Comparison of ENCODE assay signal across 26 cellular contexts in genomic region chr10:31098091-31098490, GRCh38.
DNase-seq lines count a peak whose midpoint lies in the region; ATAC-seq and TF ChIP-seq lines count a peak whose summit lies in the region.
"Had no signal": no experiment of that assay in that cellular context is flagged by ENCODE, and none has a peak within 500 bp of the region (broad histone marks: within the 10 kb centered on the region; RNA-seq: fewer than 3 reads in every experiment).

No MANE protein-coding gene starts in this region.

- WGBS in IMR-90 (ENCODE audit: extremely low coverage in 2 of 2, insufficient read length in 1 of 2), 2 experiments: no CpG with 5 or more reads among the region's 3 CpGs
- 85% methylated on average over 3 of the region's 3 CpGs for WGBS in thymus

- H3K14ac ChIP-seq in IMR-90 (replicated peaks; ENCODE audit: low read depth, low read length): peak overlapping the region; percentile 48; the same call in 1 of the 2 replicates

- H3K4me1 Mint-ChIP-seq in neural progenitor cell: peaks cover 2% of the 10 kb centered on the region
- peaks cover 27% of the 10 kb centered on the region for H3K4me1 Mint-ChIP-seq in activated CD4-positive, alpha-beta T cell treated with anti-CD3 and anti-CD28 coated beads, Interleukin-2, amount 10 ng/mL, durations not matched to agents 7 days and 5 days

- H3K23ac ChIP-seq in IMR-90 (ENCODE audit: low read depth, low read length): peak overlapping the region; percentile 18; the same call in 1 of the 2 replicates

- dilution Hi-C loops in IMR-90 (cut with HindIII; ENCODE audit: low sequenced_read_pairs, unreplicated experiment): no loop called here

- H2BK120ac ChIP-seq in IMR-90 (ENCODE audit: low read depth, low read length): peak overlapping the region; percentile 92

- peaks cover 0 to 13% of the 10 kb centered on the region in 2 experiments; a peak in 2 of 4 replicates for H3K79me1 ChIP-seq in IMR-90 (ENCODE audit: low read depth in 1 of 2, low read length in 2 of 2)

- H3K18ac ChIP-seq in IMR-90 (ENCODE audit: low read depth, low read length): peak overlapping the region; percentile 57; the same call in 1 of the 2 replicates

- no peaks in the 10 kb centered on the region for H3K79me2 ChIP-seq in neural progenitor cell (ENCODE audit: low read depth)

- peak overlapping the region; percentile 88; the same call in 2 of the 3 replicates for H2BK15ac ChIP-seq in IMR-90 (ENCODE audit: low read depth, low read length)

- H3K4me1 ChIP-seq in IMR-90 (ENCODE audit: control insufficient read depth, insufficient read depth, low read length) (peaks cover 12% of the 10 kb centered on the region), neural progenitor cell (peaks cover 33% of the 10 kb centered on the region), thymus (ENCODE audit: control insufficient read depth, insufficient read depth, low read length) (peaks cover 39% of the 10 kb centered on the region)
- H3K4me1 ChIP-seq: gastroesophageal sphincter, lower lobe of right lung, testis had no signal

- H3K36me3 ChIP-seq in IMR-90 (ENCODE audit: control insufficient read depth, insufficient read depth, low read length) (no peaks in the 10 kb centered on the region), neural progenitor cell (no peaks in the 10 kb centered on the region), thymus (ENCODE audit: control insufficient read depth, insufficient read depth) (no peaks in the 10 kb centered on the region)
- H3K36me3 ChIP-seq: gastroesophageal sphincter, lower lobe of right lung, neutrophil, WERI-Rb-1 had no signal

- H3K56ac ChIP-seq in IMR-90 (ENCODE audit: extremely low read depth, insufficient read depth, low read length): peak overlapping the region; percentile 8; the same call in 1 of the 2 replicates

- no peak overlapping the region for H2BK5ac ChIP-seq in IMR-90 (ENCODE audit: low read depth, low read length, poor library complexity, severe bottlenecking)

- no peaks in the 10 kb centered on the region for H3K27me3 ChIP-seq in IMR-90 (ENCODE audit: control insufficient read depth, insufficient read depth, low read length)
- no peaks in the 10 kb centered on the region for H3K27me3 ChIP-seq in neural progenitor cell
- no peaks in the 10 kb centered on the region for H3K27me3 ChIP-seq in thymus (ENCODE audit: control insufficient read depth, insufficient read depth)
- H3K27me3 ChIP-seq: gastroesophageal sphincter, neutrophil, testis had no signal

- H3K4me3 ChIP-seq in IMR-90 (ENCODE audit: insufficient read depth, low read depth, low read length): no peak overlapping the region
- no peak overlapping the region for H3K4me3 ChIP-seq in cardiac fibroblast (replicated peaks in 1 of 2; ENCODE audit: low read depth in 2 of 2, low read length in 2 of 2)
- no peak overlapping the region for H3K4me3 ChIP-seq in neural progenitor cell
- no peak overlapping the region for H3K4me3 ChIP-seq in thymus (ENCODE audit: low read length)
- H3K4me3 ChIP-seq: gastroesophageal sphincter, lower lobe of right lung, testis had no signal

- H3K9me1 ChIP-seq in IMR-90 (ENCODE audit: insufficient read depth, low read length): peaks cover 21% of the 10 kb centered on the region

- no peak overlapping the region for H3K27ac Mint-ChIP-seq in neural progenitor cell
- no peak overlapping the region for H3K27ac Mint-ChIP-seq in activated CD4-positive, alpha-beta T cell treated with anti-CD3 and anti-CD28 coated beads, Interleukin-2, amount 10 ng/mL, durations not matched to agents 7 days and 5 days
- H3K27ac Mint-ChIP-seq: activated naive CD4-positive, alpha-beta T cell treated with anti-CD3 and anti-CD28 coated beads, Interleukin-2, amount 50 U/mL, for 24 hours; activated T-helper 1 cell treated with anti-CD3 and anti-CD28 coated beads, Interleukin-12 subunit alpha, Interleukin-12 subunit beta, Interleukin-2, Interleukin-4 antibody, amounts not matched to agents 30 ng/mL and 10 ng/mL and 1 ng/mL, durations not matched to agents 14 hours and 24 hours and 36 hours; CD4-positive, alpha-beta memory T cell; HFFc6; stimulated activated naive B cell treated with anti-CD40 and anti-IgM and Interleukin-4, amounts not matched to agents 10 μg/mL and 1 μg/mL and 100 μg/mL, for 72 hours; T-helper 2 cell treated with Interferon-gamma antibody and Interleukin-4, amounts not matched to agents 5 μg/mL and 100 μg/mL, for 36 hours had no signal

- H3K9me3 Mint-ChIP-seq in neural progenitor cell: no peaks in the 10 kb centered on the region
- no peaks in the 10 kb centered on the region for H3K9me3 Mint-ChIP-seq in activated CD4-positive, alpha-beta T cell treated with anti-CD3 and anti-CD28 coated beads, Interleukin-2, amount 10 ng/mL, durations not matched to agents 7 days and 5 days
- H3K9me3 Mint-ChIP-seq: activated naive CD4-positive, alpha-beta T cell treated with anti-CD3 and anti-CD28 coated beads, Interleukin-2, amount 50 U/mL, for 24 hours; HFFc6; T-helper 2 cell treated with Interferon-gamma antibody and Interleukin-4, amounts not matched to agents 5 μg/mL and 100 μg/mL, for 36 hours had no signal

- intact Hi-C loops in IMR-90 (cut with micrococcal nuclease): no loop called here

- no TSS peak for BruUV-seq in IMR-90 (replicated peaks; lab: Mats Ljungman, UMichigan)

- in situ Hi-C loops in IMR-90 (cut with MboI; ENCODE audit: low sequenced_read_pairs): no loop called here

- peak overlapping the region; percentile 95 for H2BK20ac ChIP-seq in IMR-90 (ENCODE audit: low read depth, low read length)

- peak overlapping the region; percentile 44 for H4K91ac ChIP-seq in IMR-90 (ENCODE audit: insufficient read depth, low read depth, low read length)

- no peaks in the 10 kb centered on the region for H3F3A ChIP-seq in neural progenitor cell (ENCODE audit: low read depth)

- H3K27me3 Mint-ChIP-seq in neural progenitor cell (ENCODE audit: insufficient read depth, low read depth): no peaks in the 10 kb centered on the region
- H3K27me3 Mint-ChIP-seq in activated CD4-positive, alpha-beta T cell treated with anti-CD3 and anti-CD28 coated beads, Interleukin-2, amount 10 ng/mL, durations not matched to agents 7 days and 5 days: no peaks in the 10 kb centered on the region
- H3K27me3 Mint-ChIP-seq: activated naive CD4-positive, alpha-beta T cell treated with anti-CD3 and anti-CD28 coated beads, Interleukin-2, amount 50 U/mL, for 24 hours; CD4-positive, alpha-beta memory T cell had no signal

- H3K4me3 Mint-ChIP-seq in neural progenitor cell: no peak overlapping the region
- H3K4me3 Mint-ChIP-seq in activated CD4-positive, alpha-beta T cell treated with anti-CD3 and anti-CD28 coated beads, Interleukin-2, amount 10 ng/mL, durations not matched to agents 7 days and 5 days: no peak overlapping the region
- H3K4me3 Mint-ChIP-seq: activated naive CD4-positive, alpha-beta T cell treated with anti-CD3 and anti-CD28 coated beads, Interleukin-2, amount 50 U/mL, for 24 hours; activated T-helper 1 cell treated with anti-CD3 and anti-CD28 coated beads, Interleukin-12 subunit alpha, Interleukin-12 subunit beta, Interleukin-2, Interleukin-4 antibody, amounts not matched to agents 30 ng/mL and 10 ng/mL and 1 ng/mL, durations not matched to agents 14 hours and 24 hours and 36 hours; CD4-positive, alpha-beta memory T cell; HFFc6; stimulated activated naive B cell treated with anti-CD40 and anti-IgM and Interleukin-4, amounts not matched to agents 10 μg/mL and 1 μg/mL and 100 μg/mL, for 72 hours; T-helper 2 cell treated with Interferon-gamma antibody and Interleukin-4, amounts not matched to agents 5 μg/mL and 100 μg/mL, for 36 hours had no signal

- DNase-seq in IMR-90: no peak
- peak; percentile 53 to 68 for DNase-seq in cardiac fibroblast (ENCODE audit: low read depth in 2 of 2)
- DNase-seq in neural progenitor cell (ENCODE audit: low spot score): peak; percentile 25
- no peak for DNase-seq in activated CD4-positive, alpha-beta T cell treated with anti-CD3 and anti-CD28 coated beads, Interleukin-2, amount 50 U/mL, for 48 hours
- DNase-seq in activated CD4-positive, alpha-beta T cell treated with anti-CD3 and anti-CD28 coated beads, Interleukin-2, amount 10 ng/mL, durations not matched to agents 7 days and 5 days: no peak
- DNase-seq: aorta; CD4-positive, alpha-beta memory T cell; effector CD4-positive, alpha-beta T cell; HFFc6; kidney; lower lobe of right lung; NCI-H1105 treated with DMSO at 0.1 percent for 48 hours; NCI-H2029 treated with DMSO at 0.1 percent for 48 hours; NCI-H82; OCI-M1; stimulated activated CD4-positive, alpha-beta T cell treated with anti-CD3 and anti-CD28 coated beads, Interleukin-4, amount 100 ng/mL, for 1 hour; stimulated activated naive B cell treated with anti-CD40 and anti-IgM and Interleukin-4, amounts not matched to agents 10 μg/mL and 1 μg/mL and 100 μg/mL, for 72 hours; testis; WERI-Rb-1 had no signal

- H3K9me3 ChIP-seq in IMR-90 (ENCODE audit: control insufficient read depth, insufficient read depth, low read length) (no peaks in the 10 kb centered on the region), neural progenitor cell (ENCODE audit: low read depth) (no peaks in the 10 kb centered on the region), thymus (ENCODE audit: control insufficient read depth) (no peaks in the 10 kb centered on the region)
- H3K9me3 ChIP-seq: gastroesophageal sphincter, lower lobe of right lung, neutrophil, testis had no signal

- CTCF ChIA-PET in IMR-90 (lab: Yijun Ruan, JAX): interaction anchor here (1.5 kb wide), 1 partner anchor 21 kb away, joined by 3 read pairs; no protein-coding TSS in a partner anchor
- CTCF ChIA-PET in activated CD4-positive, alpha-beta T cell treated with anti-CD3 and anti-CD28 coated beads, Interleukin-2, amount 10 ng/mL, durations not matched to agents 7 days and 5 days (lab: Charles Lee): interaction anchor here (0.8 to 1.5 kb wide), 3 partner anchors 9 to 66 kb away, joined by 3 to 5 read pairs (median 3); partner anchors contain the start of gene ZNF438

- H3K4me2 ChIP-seq in IMR-90 (ENCODE audit: low read depth, low read length) (no peak overlapping the region), neural progenitor cell (peak overlapping the region; percentile 5)

- TF ChIP-seq POLR2A in IMR-90 (IDR thresholded peaks at IDR 0.05; ENCODE audit: low read depth, low read length): no peak

- no peak for TF ChIP-seq RAD21 in IMR-90 (IDR thresholded peaks at IDR 0.05; ENCODE audit: low read length)

- no peaks in the 10 kb centered on the region for H3K36me3 Mint-ChIP-seq in neural progenitor cell
- H3K36me3 Mint-ChIP-seq in activated CD4-positive, alpha-beta T cell treated with anti-CD3 and anti-CD28 coated beads, Interleukin-2, amount 10 ng/mL, durations not matched to agents 7 days and 5 days (ENCODE audit: low read depth): no peaks in the 10 kb centered on the region
- H3K36me3 Mint-ChIP-seq: activated naive CD4-positive, alpha-beta T cell treated with anti-CD3 and anti-CD28 coated beads, Interleukin-2, amount 50 U/mL, for 24 hours; CD4-positive, alpha-beta memory T cell; stimulated activated naive B cell treated with anti-CD40 and anti-IgM and Interleukin-4, amounts not matched to agents 10 μg/mL and 1 μg/mL and 100 μg/mL, for 72 hours had no signal

- H2AFZ ChIP-seq in IMR-90 (replicated peaks; ENCODE audit: low read length, poor library complexity) (no peak overlapping the region), neural progenitor cell (replicated peaks) (peak overlapping the region; percentile 28)

- H4K5ac ChIP-seq in IMR-90 (ENCODE audit: low read depth, low read length): peak overlapping the region; percentile 55

- POLR2A ChIA-PET in IMR-90 (lab: Charles Lee; ENCODE audit: unreplicated experiment): no interaction called here
- POLR2A ChIA-PET in activated CD4-positive, alpha-beta T cell treated with anti-CD3 and anti-CD28 coated beads, Interleukin-2, amount 10 ng/mL, durations not matched to agents 7 days and 5 days (lab: Charles Lee): no interaction called here

- no peak for ATAC-seq in IMR-90 (ENCODE audit: low read depth)
- no peak for ATAC-seq in GM18502 (IDR thresholded peaks at IDR 0.05; ENCODE audit: poor library complexity, unreplicated experiment)
- ATAC-seq: gastroesophageal sphincter; lower lobe of right lung; stimulated activated naive B cell treated with anti-CD40 and anti-IgM and Interleukin-4, amounts not matched to agents 10 μg/mL and 1 μg/mL and 100 μg/mL, for 72 hours had no signal

- H4K20me1 ChIP-seq in IMR-90 (ENCODE audit: insufficient read depth, low read length) (no peaks in the 10 kb centered on the region), neural progenitor cell (ENCODE audit: low read depth) (no peaks in the 10 kb centered on the region)

- no peak overlapping the region for H3K27ac ChIP-seq in IMR-90 (ENCODE audit: insufficient read depth, low read length)
- H3K27ac ChIP-seq in neural progenitor cell: no peak overlapping the region
- peak overlapping the region; percentile 21 for H3K27ac ChIP-seq in thymus (ENCODE audit: low read depth)
- H3K27ac ChIP-seq: lower lobe of right lung, neutrophil, WERI-Rb-1 had no signal

- H2AK5ac ChIP-seq in IMR-90 (ENCODE audit: low read depth, low read length): 0 out of 2 replicates have a peak overlapping the region, but pooled peaks have one; percentile 41

- peak overlapping the region; percentile 50 to 70; a peak in 2 of 4 replicates for H4K8ac ChIP-seq in IMR-90 (ENCODE audit: low read depth in 2 of 2, low read length in 2 of 2)

- H3K9ac ChIP-seq in IMR-90 (ENCODE audit: low read depth, low read length) (no peak overlapping the region), neural progenitor cell (no peak overlapping the region)

- H3K4ac ChIP-seq in IMR-90 (ENCODE audit: low read depth, low read length): peak overlapping the region; percentile 60; the same call in 1 of the 2 replicates

- no peak overlapping the region for H2AK9ac ChIP-seq in IMR-90 (replicated peaks; ENCODE audit: low read depth, low read length, poor library complexity)

- TF ChIP-seq CTCF in IMR-90 (conservative IDR thresholded peaks at IDR 0.05; ENCODE audit: low read depth, low read length) (no peak), cardiac fibroblast (IDR thresholded peaks at IDR 0.05; ENCODE audit: low read depth, low read length) (no peak), neural progenitor cell (IDR thresholded peaks at IDR 0.05) (no peak)

Comparison
In these comparisons a context has a peak if more than half of its experiments do, and no peak if none do; other contexts are left out.
1. DNase-seq: peak in cardiac fibroblast (2 of 2) and neural progenitor cell (single experiment); none in IMR-90 (single experiment), activated CD4-positive, alpha-beta T cell treated with anti-CD3 and anti-CD28 coated beads, Interleukin-2, amount 50 U/mL, for 48 hours (0 of 2) and activated CD4-positive, alpha-beta T cell treated with anti-CD3 and anti-CD28 coated beads, Interleukin-2, amount 10 ng/mL, durations not matched to agents 7 days and 5 days (single experiment).